In the genomic region with DNA sequence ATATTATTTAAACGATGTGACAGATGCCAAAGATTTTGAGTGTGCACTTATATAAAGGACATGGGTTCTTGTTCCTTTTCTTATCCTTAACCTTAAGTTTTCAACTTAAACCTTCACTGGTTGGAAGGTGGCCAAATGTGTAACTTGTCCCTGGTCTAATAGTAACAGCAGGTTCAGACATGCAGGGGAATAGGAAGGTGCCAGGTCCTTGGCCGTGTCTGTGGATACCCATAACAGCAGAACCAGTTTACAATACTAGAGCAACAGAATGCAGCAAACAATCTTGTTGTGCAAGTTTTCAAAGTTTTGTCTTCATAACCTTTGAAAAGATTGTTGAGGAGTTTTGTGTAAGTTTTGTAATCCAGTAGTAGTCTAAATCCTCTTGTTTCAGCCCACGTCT, we compare ENCODE assay signal across 17 cellular contexts. TPM values are rescaled to one million over a fixed set of nuclear protein-coding genes. Genes with fewer than 3 reads are reported as not detected.
DNase-seq lines count a peak whose midpoint lies in the region; ATAC-seq and TF ChIP-seq lines count a peak whose summit lies in the region.
"Had no signal": no experiment of that assay in that cellular context is flagged by ENCODE, and none has a peak within 500 bp of the region (broad histone marks: within the 10 kb centered on the region; RNA-seq: fewer than 3 reads in every experiment).

No MANE protein-coding gene starts in this region.

- no peaks in the 10 kb centered on the region for H3K27me3 Mint-ChIP-seq in activated naive CD4-positive, alpha-beta T cell treated with anti-CD3 and anti-CD28 coated beads, Interleukin-2, amount 50 U/mL, for 24 hours
- no peaks in the 10 kb centered on the region for H3K27me3 Mint-ChIP-seq in activated naive CD4-positive, alpha-beta T cell treated with anti-CD3 and anti-CD28 coated beads for 36 hours (ENCODE audit: low read depth)
- peaks cover 29% of the 10 kb centered on the region for H3K27me3 Mint-ChIP-seq in type B pancreatic cell
- H3K27me3 Mint-ChIP-seq: activated CD4-positive, alpha-beta memory T cell treated with anti-CD3 and anti-CD28 coated beads, Interleukin-2, amount 10 ng/mL, durations not matched to agents 7 days and 5 days; naive thymus-derived CD4-positive, alpha-beta T cell had no signal

- H3K9me3 Mint-ChIP-seq in activated naive CD4-positive, alpha-beta T cell treated with anti-CD3 and anti-CD28 coated beads, Interleukin-2, amount 50 U/mL, for 24 hours = no peaks in the 10 kb centered on the region
- no peaks in the 10 kb centered on the region for H3K9me3 Mint-ChIP-seq in activated naive CD4-positive, alpha-beta T cell treated with anti-CD3 and anti-CD28 coated beads for 36 hours
- H3K9me3 Mint-ChIP-seq in type B pancreatic cell = no peaks in the 10 kb centered on the region
- H3K9me3 Mint-ChIP-seq: activated CD4-positive, alpha-beta memory T cell treated with anti-CD3 and anti-CD28 coated beads, Interleukin-2, amount 10 ng/mL, durations not matched to agents 7 days and 5 days; memory B cell; naive thymus-derived CD4-positive, alpha-beta T cell had no signal

- no peaks in the 10 kb centered on the region for H3K9me3 ChIP-seq in RWPE2 (ENCODE audit: severe bottlenecking)

- DNase-seq in activated naive CD4-positive, alpha-beta T cell treated with anti-CD3 and anti-CD28 coated beads for 36 hours = no peak
- peak; percentile 49 to 51 for DNase-seq in Kasumi-1 (lab: John Stamatoyannopoulos, UW)
- DNase-seq in RWPE2 (ENCODE audit: low spot score) = no peak
- no peak for DNase-seq in type B pancreatic cell (ENCODE audit: extremely low spot score, unreplicated experiment)
- DNase-seq in GDM1 (lab: John Stamatoyannopoulos, UW) = no peak
- no peak for DNase-seq in NCI-H128 (lab: John Stamatoyannopoulos, UW; ENCODE audit: unreplicated experiment)
- DNase-seq: activated CD4-positive, alpha-beta memory T cell treated with anti-CD3 and anti-CD28 coated beads, Interleukin-2, amount 10 ng/mL, durations not matched to agents 7 days and 5 days; activated effector memory CD4-positive, alpha-beta T cell treated with anti-CD3 and anti-CD28 coated beads, Interleukin-2, amount 50 U/mL, for 16 hours; anterior cingulate cortex; Karpas-422; naive thymus-derived CD4-positive, alpha-beta T cell; NCI-H187 treated with DMSO at 0.1 percent for 48 hours; stimulated activated CD4-positive, alpha-beta T cell treated with anti-CD3 and anti-CD28 coated beads, Interleukin-4, amount 100 ng/mL, for 24 hours; stimulated activated CD8-positive, alpha-beta memory T cell treated with anti-CD3 and anti-CD28 coated beads, Interleukin-4, amount 100 ng/mL, for 48 hours; WERI-Rb-1 had no signal

- H3K4me1 Mint-ChIP-seq in activated naive CD4-positive, alpha-beta T cell treated with anti-CD3 and anti-CD28 coated beads, Interleukin-2, amount 50 U/mL, for 24 hours = peaks cover 28% of the 10 kb centered on the region
- peaks cover 12% of the 10 kb centered on the region for H3K4me1 Mint-ChIP-seq in activated naive CD4-positive, alpha-beta T cell treated with anti-CD3 and anti-CD28 coated beads for 36 hours (ENCODE audit: low read depth)
- H3K4me1 Mint-ChIP-seq in type B pancreatic cell (ENCODE audit: unreplicated experiment) = peaks cover 14% of the 10 kb centered on the region

- ATAC-seq in RWPE2 (ENCODE audit: low read depth) = peak; percentile 22; the same call in 2 of the 3 replicates
- ATAC-seq: naive thymus-derived CD4-positive, alpha-beta T cell had no signal

- no peak overlapping the region for H3K4me3 ChIP-seq in RWPE2 (ENCODE audit: severe bottlenecking)

- peaks cover 16% of the 10 kb centered on the region for H3K36me3 Mint-ChIP-seq in activated naive CD4-positive, alpha-beta T cell treated with anti-CD3 and anti-CD28 coated beads, Interleukin-2, amount 50 U/mL, for 24 hours
- H3K36me3 Mint-ChIP-seq in activated naive CD4-positive, alpha-beta T cell treated with anti-CD3 and anti-CD28 coated beads for 36 hours (ENCODE audit: low read depth) = peaks cover 37% of the 10 kb centered on the region
- H3K36me3 Mint-ChIP-seq in type B pancreatic cell = no peaks in the 10 kb centered on the region
- H3K36me3 Mint-ChIP-seq: memory B cell had no signal

- H3K4me3 Mint-ChIP-seq in activated naive CD4-positive, alpha-beta T cell treated with anti-CD3 and anti-CD28 coated beads, Interleukin-2, amount 50 U/mL, for 24 hours = no peak overlapping the region
- H3K4me3 Mint-ChIP-seq in activated naive CD4-positive, alpha-beta T cell treated with anti-CD3 and anti-CD28 coated beads for 36 hours = no peak overlapping the region
- H3K4me3 Mint-ChIP-seq in type B pancreatic cell = peak overlapping the region; percentile 17
- H3K4me3 Mint-ChIP-seq: activated CD4-positive, alpha-beta memory T cell treated with anti-CD3 and anti-CD28 coated beads, Interleukin-2, amount 10 ng/mL, durations not matched to agents 7 days and 5 days; memory B cell; naive thymus-derived CD4-positive, alpha-beta T cell had no signal

- CTCF ChIA-PET in activated naive CD4-positive, alpha-beta T cell treated with anti-CD3 and anti-CD28 coated beads for 36 hours (lab: Charles Lee) = interaction anchor here (1.2 to 1.4 kb wide), 2 partner anchors 98 to 100 kb away, joined by 3 to 5 read pairs; no protein-coding TSS in a partner anchor

- peaks cover 11% of the 10 kb centered on the region for H3K4me1 ChIP-seq in RWPE2 (ENCODE audit: insufficient read depth, poor library complexity, severe bottlenecking)

- H3K27me3 ChIP-seq in RWPE2 (ENCODE audit: insufficient read depth, poor library complexity, severe bottlenecking) = no peaks in the 10 kb centered on the region

- H3K27ac Mint-ChIP-seq in activated naive CD4-positive, alpha-beta T cell treated with anti-CD3 and anti-CD28 coated beads, Interleukin-2, amount 50 U/mL, for 24 hours = peak overlapping the region; percentile 17
- H3K27ac Mint-ChIP-seq in activated naive CD4-positive, alpha-beta T cell treated with anti-CD3 and anti-CD28 coated beads for 36 hours = no peak overlapping the region
- H3K27ac Mint-ChIP-seq in type B pancreatic cell = no peak overlapping the region
- H3K27ac Mint-ChIP-seq: activated CD4-positive, alpha-beta memory T cell treated with anti-CD3 and anti-CD28 coated beads, Interleukin-2, amount 10 ng/mL, durations not matched to agents 7 days and 5 days; memory B cell had no signal

- no peak overlapping the region for H3K27ac ChIP-seq in RWPE2 (ENCODE audit: poor library complexity, severe bottlenecking)
- H3K27ac ChIP-seq: WERI-Rb-1 had no signal

- intact Hi-C loops in activated naive CD4-positive, alpha-beta T cell treated with anti-CD3 and anti-CD28 coated beads for 36 hours (cut with micrococcal nuclease) = loop anchor here (10.0 kb wide), 2 partner anchors 661 to 1231 kb away; a partner anchor contains a TSS

- no peaks in the 10 kb centered on the region for H3K36me3 ChIP-seq in RWPE2 (ENCODE audit: low read depth)

- TF ChIP-seq CTCF in RWPE2 (IDR thresholded peaks at IDR 0.05; ENCODE audit: poor library complexity, severe bottlenecking) = no peak
- TF ChIP-seq CTCF in type B pancreatic cell (conservative IDR thresholded peaks at IDR 0.05) = no peak

RNA-seq across cellular contexts. Expression of a gene that starts 4.4 kb away (rescaled TPM):
- total RNA-seq in activated naive CD4-positive, alpha-beta T cell treated with anti-CD3 and anti-CD28 coated beads for 36 hours = 10 to 100 TPM; 14.6 to 15.9 TPM
- total RNA-seq in type B pancreatic cell (ENCODE audit: low replicate concordance) = 4.7 and 4.9 TPM in 2 replicates

Comparison
In these comparisons a context has a peak if more than half of its experiments do, and no peak if none do; other contexts are left out.
1. DNase-seq: peak in Kasumi-1 (2 of 2); none in activated naive CD4-positive, alpha-beta T cell treated with anti-CD3 and anti-CD28 coated beads for 36 hours (single experiment), RWPE2 (single experiment), type B pancreatic cell (single experiment), GDM1 (single experiment) and NCI-H128 (single experiment).